ENCODE assay signal across 18 cellular contexts in genomic region chr22:26970809-26971394, GRCh38.
"Had no signal": no experiment of that assay in that cellular context is flagged by ENCODE, and none has a peak within 500 bp of the region (broad histone marks: within the 10 kb centered on the region; RNA-seq: fewer than 3 reads in every experiment).

No MANE protein-coding gene starts in this region.

- H3K27ac ChIP-seq: ascending aorta, breast epithelium, gastrocnemius medialis, heart right ventricle, left ventricle myocardium inferior, pancreas, tibial artery, uterus had no signal

- H3K4me3 ChIP-seq: ascending aorta, breast epithelium, gastrocnemius medialis, heart right ventricle, left ventricle myocardium inferior, pancreas, tibial artery, uterus had no signal

- H3K36me3 ChIP-seq: ascending aorta, breast epithelium, gastrocnemius medialis, heart right ventricle, left ventricle myocardium inferior, pancreas, tibial artery, uterus had no signal

- H3K4me1 ChIP-seq: ascending aorta, breast epithelium, gastrocnemius medialis, heart right ventricle, left ventricle myocardium inferior, pancreas, tibial artery, uterus had no signal

- H3K27ac Mint-ChIP-seq: activated T-helper 1 cell treated with anti-CD3 and anti-CD28 coated beads, Interleukin-12 subunit alpha, Interleukin-12 subunit beta, Interleukin-2, Interleukin-4 antibody, amounts not matched to agents 30 ng/mL and 10 ng/mL and 1 ng/mL, durations not matched to agents 14 hours and 24 hours and 36 hours; naive thymus-derived CD8-positive, alpha-beta T cell; stimulated activated naive B cell treated with anti-CD40 and anti-IgM and Interleukin-4, amounts not matched to agents 10 μg/mL and 1 μg/mL and 100 μg/mL, for 72 hours had no signal

- H3K27me3 ChIP-seq: ascending aorta, breast epithelium, pancreas, tibial artery, uterus had no signal

- H3K36me3 Mint-ChIP-seq: stimulated activated naive B cell treated with anti-CD40 and anti-IgM and Interleukin-4, amounts not matched to agents 10 μg/mL and 1 μg/mL and 100 μg/mL, for 72 hours had no signal

- H3K4me3 Mint-ChIP-seq: activated T-helper 1 cell treated with anti-CD3 and anti-CD28 coated beads, Interleukin-12 subunit alpha, Interleukin-12 subunit beta, Interleukin-2, Interleukin-4 antibody, amounts not matched to agents 30 ng/mL and 10 ng/mL and 1 ng/mL, durations not matched to agents 14 hours and 24 hours and 36 hours; naive thymus-derived CD8-positive, alpha-beta T cell; stimulated activated naive B cell treated with anti-CD40 and anti-IgM and Interleukin-4, amounts not matched to agents 10 μg/mL and 1 μg/mL and 100 μg/mL, for 72 hours had no signal

- H3K9me3 Mint-ChIP-seq: activated T-helper 1 cell treated with anti-CD3 and anti-CD28 coated beads, Interleukin-12 subunit alpha, Interleukin-12 subunit beta, Interleukin-2, Interleukin-4 antibody, amounts not matched to agents 30 ng/mL and 10 ng/mL and 1 ng/mL, durations not matched to agents 14 hours and 24 hours and 36 hours; stimulated activated naive B cell treated with anti-CD40 and anti-IgM and Interleukin-4, amounts not matched to agents 10 μg/mL and 1 μg/mL and 100 μg/mL, for 72 hours had no signal

- ATAC-seq: gastrocnemius medialis; heart right ventricle; naive thymus-derived CD8-positive, alpha-beta T cell had no signal

- DNase-seq: activated CD4-positive, alpha-beta T cell treated with anti-CD3 and anti-CD28 coated beads, Interleukin-2, amount 50 U/mL, for 1 hour; activated CD4-positive, CD25-positive, alpha-beta regulatory T cell; activated CD8-positive, alpha-beta memory T cell treated with anti-CD3 and anti-CD28 coated beads for 24 hours; erythroblast; gastrocnemius medialis; heart right ventricle; left ventricle myocardium inferior; naive thymus-derived CD8-positive, alpha-beta T cell; pancreas; stimulated activated CD4-positive, alpha-beta T cell treated with anti-CD3 and anti-CD28 coated beads, Interleukin-2, amount 100 ng/mL, for 48 hours; stimulated activated naive B cell treated with anti-CD40 and anti-IgM and Interleukin-4, amounts not matched to agents 10 μg/mL and 1 μg/mL and 100 μg/mL, for 72 hours; tibial artery; uterus had no signal

- H3K9me3 ChIP-seq: ascending aorta, breast epithelium, gastrocnemius medialis, heart right ventricle, left ventricle myocardium inferior, pancreas, tibial artery, uterus had no signal

- H3K4me1 Mint-ChIP-seq: naive thymus-derived CD8-positive, alpha-beta T cell; stimulated activated naive B cell treated with anti-CD40 and anti-IgM and Interleukin-4, amounts not matched to agents 10 μg/mL and 1 μg/mL and 100 μg/mL, for 72 hours had no signal

- FAIRE-seq: keratinocyte, pancreas, TTC549 had no signal
